8 cellular contexts compared by ENCODE assay signal in the genomic region with DNA sequence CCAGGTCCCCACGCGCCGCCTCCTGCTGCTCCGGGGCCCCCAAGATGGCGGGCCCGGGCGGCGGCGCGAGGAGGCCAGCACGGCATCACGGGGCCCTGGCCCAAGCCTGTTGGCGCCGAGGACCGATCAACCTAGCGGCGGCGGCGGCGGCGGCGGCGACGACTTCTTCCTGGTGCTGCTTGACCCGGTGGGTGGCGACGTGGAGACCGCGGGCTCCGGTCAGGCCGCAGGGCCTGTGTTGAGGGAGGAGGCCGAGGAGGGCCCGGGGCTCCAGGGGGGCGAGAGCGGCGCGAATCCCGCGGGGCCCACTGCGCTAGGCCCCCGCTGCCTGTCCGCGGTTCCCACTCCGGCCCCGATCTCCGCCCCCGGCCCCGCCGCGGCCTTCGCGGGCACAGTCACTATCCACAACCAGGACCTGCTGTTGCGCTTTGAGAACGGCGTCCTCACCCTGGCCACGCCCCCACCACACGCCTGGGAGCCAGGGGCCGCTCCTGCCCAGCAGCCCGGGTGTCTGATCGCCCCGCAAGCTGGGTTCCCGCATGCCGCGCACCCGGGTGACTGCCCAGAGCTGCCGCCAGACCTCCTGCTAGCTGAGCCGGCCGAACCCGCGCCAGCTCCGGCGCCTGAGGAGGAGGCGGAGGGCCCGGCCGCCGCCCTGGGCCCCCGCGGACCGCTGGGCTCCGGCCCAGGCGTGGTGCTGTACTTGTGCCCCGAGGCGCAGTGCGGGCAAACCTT. TPM values are rescaled to one million over a fixed set of nuclear protein-coding genes. Genes with fewer than 3 reads are reported as not detected.
DNase-seq lines count a peak whose midpoint lies in the region; ATAC-seq, FAIRE-seq and TF ChIP-seq lines count a peak whose summit lies in the region.
"Not testable (repeated sequence)": the region's sequence is repeated elsewhere in the genome, so short reads cannot be mapped to it uniquely, and the experiment has no call there.

No MANE protein-coding gene starts in this region.

- peak overlapping the region in 1 of 2 donors; percentile 34 for H3K9ac ChIP-seq in kidney (ENCODE audit: low read length in 2 of 2)

- H3K27ac ChIP-seq in kidney (ENCODE audit: low read depth in 2 of 2, low read length in 2 of 2): peak overlapping the region; percentile 78 to 84

- intact Hi-C loops in activated CD4-positive, alpha-beta memory T cell treated with anti-CD3 and anti-CD28 coated beads for 36 hours (cut with micrococcal nuclease): loop anchor here (5.0 kb wide), 3 partner anchors 215 to 335 kb away; a partner anchor contains a TSS
- intact Hi-C loops in kidney (cut with DNase I): not testable (repeated sequence)

- H3K27me3 Mint-ChIP-seq in activated CD4-positive, alpha-beta memory T cell treated with anti-CD3 and anti-CD28 coated beads for 36 hours: not testable (repeated sequence)

- not testable (repeated sequence) for H3K9me3 ChIP-seq in kidney (ENCODE audit: control insufficient read depth in 1 of 2, low read length in 2 of 2)

- DNase-seq in AG20443 (ENCODE audit: low spot score) (peak; percentile 11), NCI-H146 (lab: John Stamatoyannopoulos, UW) (peak; percentile 32), dermis blood vessel endothelial cell (peak; percentile 39), kidney (peak; percentile 79)
- DNase-seq in activated CD4-positive, alpha-beta memory T cell treated with anti-CD3 and anti-CD28 coated beads for 36 hours: peak; percentile 37
- DNase-seq in retinal pigment epithelial cell (ENCODE audit: low read depth): not testable (repeated sequence)

- H3K4me3 Mint-ChIP-seq in activated CD4-positive, alpha-beta memory T cell treated with anti-CD3 and anti-CD28 coated beads for 36 hours: peak overlapping the region; percentile 59

- not testable (repeated sequence) for TF ChIP-seq CTCF in kidney (IDR thresholded peaks at IDR 0.05; ENCODE audit: borderline replicate concordance, extremely low read depth, insufficient read depth); retinal pigment epithelial cell (conservative IDR thresholded peaks at IDR 0.05; ENCODE audit: low read depth, low read length)

- H3K36me3 ChIP-seq in kidney (ENCODE audit: control insufficient read depth in 1 of 2, insufficient read depth in 2 of 2, low read length in 2 of 2): not testable (repeated sequence)

- POLR2A ChIA-PET in activated CD4-positive, alpha-beta memory T cell treated with anti-CD3 and anti-CD28 coated beads for 36 hours (lab: Charles Lee): not testable (repeated sequence)

- H3K4me3 ChIP-seq in kidney (ENCODE audit: low read length in 2 of 2) (peak overlapping the region in 1 of 2 donors; percentile 48), retinal pigment epithelial cell (ENCODE audit: low read length) (peak overlapping the region; percentile 29)

- peak overlapping the region; percentile 38 for H3K27ac Mint-ChIP-seq in activated CD4-positive, alpha-beta memory T cell treated with anti-CD3 and anti-CD28 coated beads for 36 hours

- H3K36me3 Mint-ChIP-seq in activated CD4-positive, alpha-beta memory T cell treated with anti-CD3 and anti-CD28 coated beads for 36 hours: peaks cover 14% of the 10 kb centered on the region

- not testable (repeated sequence) for H3K9me3 Mint-ChIP-seq in activated CD4-positive, alpha-beta memory T cell treated with anti-CD3 and anti-CD28 coated beads for 36 hours

- CTCF ChIA-PET in activated CD4-positive, alpha-beta memory T cell treated with anti-CD3 and anti-CD28 coated beads for 36 hours (lab: Charles Lee): not testable (repeated sequence)

- not testable (repeated sequence) for FAIRE-seq in kidney (lab: Jason Lieb, UNC)

- H3K4me1 Mint-ChIP-seq in activated CD4-positive, alpha-beta memory T cell treated with anti-CD3 and anti-CD28 coated beads for 36 hours (ENCODE audit: low read depth): peaks cover 32% of the 10 kb centered on the region

- ATAC-seq in GM19025 (IDR thresholded peaks at IDR 0.05; ENCODE audit: low read depth, unreplicated experiment): peak; percentile 80
- peak; percentile 77 for ATAC-seq in HG02973 (IDR thresholded peaks at IDR 0.05; ENCODE audit: unreplicated experiment)

- not testable (repeated sequence) for H3K4me1 ChIP-seq in kidney (ENCODE audit: control insufficient read depth in 1 of 2, insufficient read depth in 1 of 2, low read depth in 1 of 2, low read length in 2 of 2)

RNA-seq across cellular contexts. Expression of a gene that starts 0.5 kb away (rescaled TPM):
- total RNA-seq in activated CD4-positive, alpha-beta memory T cell treated with anti-CD3 and anti-CD28 coated beads for 36 hours: 1 to 10 TPM; 5.4 to 5.6 TPM
- 12.9 and 14.5 TPM in 2 replicates for total RNA-seq in dermis blood vessel endothelial cell
- 9.4 TPM for total RNA-seq in kidney
- polyA plus RNA-seq in kidney (ENCODE audit: insufficient read depth, low read depth, low replicate concordance): 2.3 TPM
